ENCODE assay signal across 20 cellular contexts in the genomic region with DNA sequence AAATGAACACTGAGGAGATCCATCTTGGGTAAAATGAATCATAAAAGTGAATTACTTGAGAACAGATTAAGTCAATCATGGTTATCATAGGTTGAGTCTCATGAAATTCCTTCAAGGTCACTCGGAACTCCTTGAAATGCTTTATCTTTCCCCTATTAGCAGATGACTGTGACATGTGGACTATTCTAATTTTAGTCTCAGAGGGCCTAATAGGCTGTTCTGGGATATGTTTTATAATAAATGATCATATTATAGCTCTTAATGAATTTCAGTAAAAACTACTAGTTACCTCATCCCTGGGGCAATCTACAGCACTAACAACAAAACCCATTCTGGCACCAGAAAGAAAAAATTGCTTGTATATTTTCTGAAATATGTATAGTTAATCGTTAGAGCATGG. TPM values are rescaled to one million over a fixed set of nuclear protein-coding genes. Genes with fewer than 3 reads are reported as not detected.
DNase-seq lines count a peak whose midpoint lies in the region; ATAC-seq and TF ChIP-seq lines count a peak whose summit lies in the region.
"Had no signal": no experiment of that assay in that cellular context is flagged by ENCODE, and none has a peak within 500 bp of the region (broad histone marks: within the 10 kb centered on the region; RNA-seq: fewer than 3 reads in every experiment).

No MANE protein-coding gene starts in this region.

- H3K27ac ChIP-seq in cardiac muscle cell (peak overlapping the region; percentile 1), heart left ventricle (peak overlapping the region in 1 of 12 donors; percentile 21), Karpas-422 (ENCODE audit: low read length) (no peak overlapping the region)
- H3K27ac ChIP-seq: 22Rv1 had no signal

- no peak for TF ChIP-seq CTCF in cardiac muscle cell (IDR thresholded peaks at IDR 0.05; ENCODE audit: low read depth, low read length)
- no peak for TF ChIP-seq CTCF in heart left ventricle (IDR thresholded peaks at IDR 0.05)

- no peak overlapping the region for H3K9ac ChIP-seq in Karpas-422 (ENCODE audit: low read length)

- peak in 1 of 2 donors; percentile 9 for DNase-seq in cardiac muscle cell (ENCODE audit: low read depth in 1 of 2, low spot score in 1 of 2)
- DNase-seq in heart left ventricle = no peak
- DNase-seq in Karpas-422 = no peak
- peak; percentile 1 for DNase-seq in kidney tubule cell (ENCODE audit: low spot score)
- no peak for DNase-seq in RPMI8226
- no peak for DNase-seq in NCI-H69 (lab: John Stamatoyannopoulos, UW)
- no peak for DNase-seq in sciatic nerve (ENCODE audit: low spot score)
- DNase-seq: DMS79; GOT3; NCI-H1092; NCI-H1436 treated with DMSO at 0.1 percent for 48 hours; NCI-H2029 treated with DMSO at 0.1 percent for 48 hours; NCI-H446 treated with DMSO at 0.1 percent for 48 hours; NK-92 treated with Interleukin-12 subunit alpha and Interleukin-12 subunit beta, amount 100 ng/mL, for 24 hours; Right ventricle myocardium superior had no signal

- H3K4me1 ChIP-seq in cardiac muscle cell (ENCODE audit: low read depth) = peaks cover 22% of the 10 kb centered on the region
- peaks cover 0 to 7% (median 0%) of the 10 kb centered on the region in 12 donors for H3K4me1 ChIP-seq in heart left ventricle
- peaks cover 15% of the 10 kb centered on the region for H3K4me1 ChIP-seq in Karpas-422 (ENCODE audit: low read length)

- H3K4me3 ChIP-seq in cardiac muscle cell = no peak overlapping the region
- no peak overlapping the region for H3K4me3 ChIP-seq in heart left ventricle
- H3K4me3 ChIP-seq in Karpas-422 (ENCODE audit: low read length) = no peak overlapping the region

- peak overlapping the region; percentile 19 for H3K4me2 ChIP-seq in Karpas-422 (ENCODE audit: low read depth, low read length, poor library complexity, severe bottlenecking)

- H3K9me2 ChIP-seq in Karpas-422 (replicated peaks; ENCODE audit: insufficient read depth, low read length) = no peaks in the 10 kb centered on the region

- WGBS in heart left ventricle, 4 donors = 52 to 59% (median 58%) methylated on average over 2 of the region's 2 CpGs

- H3K27me3 ChIP-seq in cardiac muscle cell (no peaks in the 10 kb centered on the region), heart left ventricle (no peaks in the 10 kb centered on the region), Karpas-422 (ENCODE audit: low read length) (no peaks in the 10 kb centered on the region)

- intact Hi-C loops in heart left ventricle (cut with DNase I) = loop anchor here (1.0 to 5.0 kb wide), 9 partner anchors 44 to 192 kb away; partner anchors contain the start of gene SPATA4 (in 1 of the 10)
- intact Hi-C loops in sciatic nerve (cut with DNase I) = no loop called here

- ATAC-seq in heart left ventricle (no peak), HG02678 (IDR thresholded peaks at IDR 0.05; ENCODE audit: unreplicated experiment) (no peak), sciatic nerve (no peak)

- H3K36me3 ChIP-seq in cardiac muscle cell = no peaks in the 10 kb centered on the region
- H3K36me3 ChIP-seq in heart left ventricle = no peaks in the 10 kb centered on the region
- H3K36me3 ChIP-seq in Karpas-422 (ENCODE audit: insufficient read depth, low read length) = no peaks in the 10 kb centered on the region

- H3K79me2 ChIP-seq in Karpas-422 (ENCODE audit: low read length) = no peaks in the 10 kb centered on the region

- H4K20me1 ChIP-seq in Karpas-422 (ENCODE audit: insufficient read depth, low read depth, low read length) = no peaks in the 10 kb centered on the region

- H3K9me3 ChIP-seq in cardiac muscle cell (ENCODE audit: low read depth) (no peaks in the 10 kb centered on the region), heart left ventricle (no peaks in the 10 kb centered on the region), Karpas-422 (ENCODE audit: low read length) (no peaks in the 10 kb centered on the region)

- peak overlapping the region; percentile 50 for H2AFZ ChIP-seq in Karpas-422 (ENCODE audit: low read length)

- TF ChIP-seq POLR2A in heart left ventricle (IDR thresholded peaks at IDR 0.05) = no peak

RNA-seq across cellular contexts. Expression of gene SPATA4, which starts 44.7 kb away (rescaled TPM):
- total RNA-seq in cardiac muscle cell (0.07 and 0.63 TPM in 2 replicates), heart left ventricle (under 1 TPM in 5 of 9 donors, not detected in 4; 0.25 to 0.84 (median 0.64) TPM), sciatic nerve (not detected)
- polyA plus RNA-seq in cardiac muscle cell (2.2 and 2.5 TPM in 2 replicates), heart left ventricle (under 1 TPM; 0.27 to 0.35 TPM)
- total RNA-seq in Karpas-422 (2014; rRNA removed; shearing (Covaris generic); ENCODE audit: low replicate concordance) = not detected in 2 replicates
- total RNA-seq: G401 had no signal
- polyA plus RNA-seq: CD14-positive monocyte, IgD-negative memory B cell had no signal
